1 cellular context compared by ENCODE assay signal in the genomic region with DNA sequence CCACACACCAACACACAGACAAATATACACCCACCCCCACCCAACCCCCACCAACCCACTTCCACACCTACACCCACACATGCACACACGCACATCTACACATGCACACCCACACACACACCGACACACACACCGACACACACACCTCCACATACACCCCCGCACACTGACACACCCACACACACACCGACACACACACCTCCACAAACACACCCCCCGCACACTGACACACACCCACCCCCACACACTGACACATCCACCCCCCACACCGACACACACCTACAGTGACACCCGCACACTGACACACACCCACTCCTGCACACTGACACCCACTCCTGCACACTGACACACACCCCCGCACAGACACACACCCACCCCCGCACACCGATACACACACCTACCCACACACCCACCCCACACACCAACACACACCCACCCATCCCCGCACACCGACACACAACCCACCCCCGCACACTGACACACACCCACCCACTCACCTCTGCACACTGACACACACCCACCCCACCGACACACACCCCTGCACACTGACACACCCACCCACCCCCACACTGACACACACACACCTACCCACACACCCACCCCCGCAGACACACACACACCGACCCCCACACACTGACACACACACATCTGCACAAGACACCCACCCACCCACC.
TF ChIP-seq lines count a peak whose summit lies in the region.

No MANE protein-coding gene starts in this region.

TF ChIP-seq in HCT116, 20 proteins besides CTCF, POLR2A, EP300 and RAD21:
- TF ChIP-seq, protein P1, sequence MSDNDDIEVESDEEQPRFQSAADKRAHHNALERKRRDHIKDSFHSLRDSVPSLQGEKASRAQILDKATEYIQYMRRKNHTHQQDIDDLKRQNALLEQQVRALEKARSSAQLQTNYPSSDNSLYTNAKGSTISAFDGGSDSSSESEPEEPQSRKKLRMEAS (IDR thresholded peaks at IDR 0.05), result no peak
- TF ChIP-seq EZH2 (IDR thresholded peaks at IDR 0.05), result no peak
- no peak for TF ChIP-seq EZH2phosphoT487 (IDR thresholded peaks at IDR 0.05; ENCODE audit: borderline replicate concordance)
- no peak for TF ChIP-seq ELF1 (IDR thresholded peaks at IDR 0.05; ENCODE audit: borderline replicate concordance, low read depth)
